ENCODE assay signal across 8 cellular contexts in the genomic region with DNA sequence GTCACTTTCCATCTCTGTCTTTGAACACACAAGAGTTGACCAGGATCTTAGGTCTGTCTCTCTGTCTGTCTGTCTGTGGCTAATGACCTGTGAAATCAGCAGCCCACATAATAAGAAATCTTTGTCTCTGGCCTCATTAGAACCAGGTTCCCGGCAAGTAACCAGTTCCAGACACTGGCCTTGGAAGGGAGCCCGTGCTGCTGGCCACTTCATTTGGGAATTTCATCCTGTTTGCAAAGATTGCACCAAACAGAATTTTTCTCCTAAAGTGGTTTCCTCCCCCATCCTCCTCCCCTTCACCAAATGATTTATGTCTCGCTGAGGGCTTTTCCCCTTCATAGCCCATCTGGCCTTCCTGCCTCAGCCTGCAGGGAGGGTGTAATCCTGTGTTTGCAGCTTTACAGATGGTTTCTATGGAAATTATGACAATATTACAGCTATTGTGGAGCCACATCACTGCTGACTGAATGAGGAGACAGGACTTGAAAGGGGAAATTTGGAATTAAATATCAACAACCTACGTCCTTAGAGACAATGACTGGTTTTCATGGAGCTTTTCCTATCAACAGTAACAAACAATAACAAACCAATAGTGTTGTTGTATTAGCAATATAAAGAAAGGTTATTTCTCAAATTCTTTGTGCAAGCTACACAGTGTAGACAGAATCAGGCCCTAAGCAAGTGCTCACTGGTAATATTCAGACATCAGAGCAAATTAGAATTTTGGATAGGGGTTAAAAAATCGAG. TPM values are rescaled to one million over a fixed set of nuclear protein-coding genes. Genes with fewer than 3 reads are reported as not detected.
DNase-seq lines count a peak whose midpoint lies in the region; ATAC-seq and TF ChIP-seq lines count a peak whose summit lies in the region.

No MANE protein-coding gene starts in this region.

- ATAC-seq in HG03439 (IDR thresholded peaks at IDR 0.05; ENCODE audit: unreplicated experiment) (no peak), HG02623 (IDR thresholded peaks at IDR 0.05; ENCODE audit: unreplicated experiment) (no peak)
- no peak for ATAC-seq in stimulated activated effector memory CD8-positive, alpha-beta T cell treated with anti-CD3 and anti-CD28 coated beads, Interleukin-12 subunit alpha, Interleukin-12 subunit beta, amount 100 ng/mL, for 72 hours

- TF ChIP-seq CTCF in CD14-positive monocyte (IDR thresholded peaks at IDR 0.05) (no peak), colonic mucosa (IDR thresholded peaks at IDR 0.05) (no peak)

- H3K9ac ChIP-seq in colonic mucosa (ENCODE audit: low read depth in 2 of 2, low read length in 2 of 2), result peak overlapping the region in 1 of 2 donors; percentile 29

- peak overlapping the region in 5 of 7 donors; percentile 9 to 77 (median 61) for H3K27ac Mint-ChIP-seq in CD14-positive monocyte
- no peak overlapping the region for H3K27ac Mint-ChIP-seq in stimulated activated effector memory CD8-positive, alpha-beta T cell treated with anti-CD3 and anti-CD28 coated beads, Interleukin-12 subunit alpha, Interleukin-12 subunit beta, amount 100 ng/mL, for 72 hours

- DNase-seq in CD14-positive monocyte (ENCODE audit: low spot score) (no peak), NCI-H2081 (lab: John Stamatoyannopoulos, UW) (peak; percentile 83 to 94), colonic mucosa (peak; percentile 60), mucosa of gallbladder (ENCODE audit: low spot score) (peak; percentile 43)
- no peak for DNase-seq in stimulated activated effector memory CD8-positive, alpha-beta T cell treated with anti-CD3 and anti-CD28 coated beads, Interleukin-12 subunit alpha, Interleukin-12 subunit beta, amount 100 ng/mL, for 72 hours (ENCODE audit: low spot score in 2 of 2)
- DNase-seq in NK-92 treated with Interleukin-12 subunit alpha and Interleukin-12 subunit beta, amount 100 ng/mL, for 24 hours (lab: John Stamatoyannopoulos, UW), result no peak

- H3K9me3 Mint-ChIP-seq in CD14-positive monocyte, result peaks cover 0 to 2% (median 0%) of the 10 kb centered on the region in 7 donors
- H3K9me3 Mint-ChIP-seq in stimulated activated effector memory CD8-positive, alpha-beta T cell treated with anti-CD3 and anti-CD28 coated beads, Interleukin-12 subunit alpha, Interleukin-12 subunit beta, amount 100 ng/mL, for 72 hours, result no peaks in the 10 kb centered on the region

- H3K27me3 ChIP-seq in colonic mucosa, result no peaks in the 10 kb centered on the region

- H3K4me1 ChIP-seq in colonic mucosa, result no peaks in the 10 kb centered on the region

- intact Hi-C loops in CD14-positive monocyte (cut with micrococcal nuclease), result no loop called here
- intact Hi-C loops in colonic mucosa (cut with DNase I), result no loop called here

- peak overlapping the region; percentile 45 for H3K27ac ChIP-seq in colonic mucosa

- peaks cover 0 to 1% (median 0%) of the 10 kb centered on the region in 3 donors for H3K27me3 Mint-ChIP-seq in CD14-positive monocyte (ENCODE audit: low read depth in 3 of 3)

- H3K9me3 ChIP-seq in colonic mucosa, result no peaks in the 10 kb centered on the region

- peaks cover 55% of the 10 kb centered on the region for H3K4me1 Mint-ChIP-seq in CD14-positive monocyte
- no peaks in the 10 kb centered on the region for H3K4me1 Mint-ChIP-seq in stimulated activated effector memory CD8-positive, alpha-beta T cell treated with anti-CD3 and anti-CD28 coated beads, Interleukin-12 subunit alpha, Interleukin-12 subunit beta, amount 100 ng/mL, for 72 hours

- no peak overlapping the region for H3K4me3 Mint-ChIP-seq in CD14-positive monocyte
- no peak overlapping the region for H3K4me3 Mint-ChIP-seq in stimulated activated effector memory CD8-positive, alpha-beta T cell treated with anti-CD3 and anti-CD28 coated beads, Interleukin-12 subunit alpha, Interleukin-12 subunit beta, amount 100 ng/mL, for 72 hours

- H3K36me3 ChIP-seq in colonic mucosa, result no peaks in the 10 kb centered on the region

- H3K36me3 Mint-ChIP-seq in CD14-positive monocyte, result no peaks in the 10 kb centered on the region
- H3K36me3 Mint-ChIP-seq in stimulated activated effector memory CD8-positive, alpha-beta T cell treated with anti-CD3 and anti-CD28 coated beads, Interleukin-12 subunit alpha, Interleukin-12 subunit beta, amount 100 ng/mL, for 72 hours, result no peaks in the 10 kb centered on the region

- no peak overlapping the region for H3K4me3 ChIP-seq in colonic mucosa

RNA-seq across cellular contexts. Expression of gene DPYSL3, which starts 25.7 kb away (rescaled TPM):
- polyA plus RNA-seq in CD14-positive monocyte, result not detected
- total RNA-seq in colonic mucosa, result 10 to 100 TPM in 1 of 2 donors, 1 to 10 TPM in 1; 8.8 to 32.2 TPM
- 94.6 TPM for total RNA-seq in mucosa of gallbladder

Comparison
In these comparisons a context has a peak if more than half of its experiments do, and no peak if none do; other contexts are left out.
1. DNase-seq: peak in NCI-H2081 (2 of 2), colonic mucosa (single experiment) and mucosa of gallbladder (single experiment); none in CD14-positive monocyte (single experiment), stimulated activated effector memory CD8-positive, alpha-beta T cell treated with anti-CD3 and anti-CD28 coated beads, Interleukin-12 subunit alpha, Interleukin-12 subunit beta, amount 100 ng/mL, for 72 hours (0 of 2) and NK-92 treated with Interleukin-12 subunit alpha and Interleukin-12 subunit beta, amount 100 ng/mL, for 24 hours (single experiment).